In genomic region chr7:98284335-98285036, GRCh38 we compare ENCODE assay signal across 1 cellular context.
TF ChIP-seq lines count a peak whose summit lies in the region.

No MANE protein-coding gene starts in this region.

TF ChIP-seq in HepG2, 621 proteins besides CTCF, POLR2A, EP300 and RAD21 (continued from another document):
- TF ChIP-seq ZBTB49 (CRISPR knock-in tag; IDR thresholded peaks at IDR 0.05; ENCODE audit: borderline replicate concordance) (no peak), HBP1 (CRISPR knock-in tag; IDR thresholded peaks at IDR 0.05; ENCODE audit: low read depth) (no peak), POGZ (CRISPR knock-in tag; IDR thresholded peaks at IDR 0.05) (no peak), EHMT2 (IDR thresholded peaks at IDR 0.05; ENCODE audit: borderline replicate concordance, low read depth, low read length) (no peak), ZSCAN25 (CRISPR knock-in tag; IDR thresholded peaks at IDR 0.05) (peak; percentile 97)
- TF ChIP-seq, protein P1, sequence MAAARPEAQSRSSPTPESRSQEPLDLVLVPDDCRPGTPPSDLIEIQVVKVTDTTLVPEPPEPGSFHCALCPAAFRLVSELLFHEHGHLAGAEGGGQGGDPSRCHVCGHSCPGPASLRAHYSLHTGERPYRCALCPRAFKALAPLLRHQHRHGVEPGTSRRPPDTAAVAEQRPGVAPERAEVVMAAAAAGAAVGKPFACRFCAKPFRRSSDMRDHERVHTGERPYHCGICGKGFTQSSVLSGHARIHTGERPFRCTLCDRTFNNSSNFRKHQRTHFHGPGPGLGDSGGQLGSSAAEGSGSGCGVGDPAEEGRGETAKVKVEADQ (CRISPR knock-in tag; IDR thresholded peaks at IDR 0.05; ENCODE audit: borderline replicate concordance), result no peak
